Comparison of ENCODE assay signal across 1 cellular context in genomic region chr12:104137175-104137901, GRCh38.
A peak's percentile ranks its signal among the peaks of the same experiment; 100 is the strongest.
TF ChIP-seq lines count a peak whose summit lies in the region.

No MANE protein-coding gene starts in this region.

TF ChIP-seq in HEK293, 187 proteins besides CTCF, POLR2A, EP300 and RAD21 (continued from another document):
- TF ChIP-seq, protein P1, sequence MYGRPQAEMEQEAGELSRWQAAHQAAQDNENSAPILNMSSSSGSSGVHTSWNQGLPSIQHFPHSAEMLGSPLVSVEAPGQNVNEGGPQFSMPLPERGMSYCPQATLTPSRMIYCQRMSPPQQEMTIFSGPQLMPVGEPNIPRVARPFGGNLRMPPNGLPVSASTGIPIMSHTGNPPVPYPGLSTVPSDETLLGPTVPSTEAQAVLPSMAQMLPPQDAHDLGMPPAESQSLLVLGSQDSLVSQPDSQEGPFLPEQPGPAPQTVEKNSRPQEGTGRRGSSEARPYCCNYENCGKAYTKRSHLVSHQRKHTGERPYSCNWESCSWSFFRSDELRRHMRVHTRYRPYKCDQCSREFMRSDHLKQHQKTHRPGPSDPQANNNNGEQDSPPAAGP (tag by site-specific recombination; IDR thresholded peaks at IDR 0.05) = no peak
- TF ChIP-seq, protein P2, sequence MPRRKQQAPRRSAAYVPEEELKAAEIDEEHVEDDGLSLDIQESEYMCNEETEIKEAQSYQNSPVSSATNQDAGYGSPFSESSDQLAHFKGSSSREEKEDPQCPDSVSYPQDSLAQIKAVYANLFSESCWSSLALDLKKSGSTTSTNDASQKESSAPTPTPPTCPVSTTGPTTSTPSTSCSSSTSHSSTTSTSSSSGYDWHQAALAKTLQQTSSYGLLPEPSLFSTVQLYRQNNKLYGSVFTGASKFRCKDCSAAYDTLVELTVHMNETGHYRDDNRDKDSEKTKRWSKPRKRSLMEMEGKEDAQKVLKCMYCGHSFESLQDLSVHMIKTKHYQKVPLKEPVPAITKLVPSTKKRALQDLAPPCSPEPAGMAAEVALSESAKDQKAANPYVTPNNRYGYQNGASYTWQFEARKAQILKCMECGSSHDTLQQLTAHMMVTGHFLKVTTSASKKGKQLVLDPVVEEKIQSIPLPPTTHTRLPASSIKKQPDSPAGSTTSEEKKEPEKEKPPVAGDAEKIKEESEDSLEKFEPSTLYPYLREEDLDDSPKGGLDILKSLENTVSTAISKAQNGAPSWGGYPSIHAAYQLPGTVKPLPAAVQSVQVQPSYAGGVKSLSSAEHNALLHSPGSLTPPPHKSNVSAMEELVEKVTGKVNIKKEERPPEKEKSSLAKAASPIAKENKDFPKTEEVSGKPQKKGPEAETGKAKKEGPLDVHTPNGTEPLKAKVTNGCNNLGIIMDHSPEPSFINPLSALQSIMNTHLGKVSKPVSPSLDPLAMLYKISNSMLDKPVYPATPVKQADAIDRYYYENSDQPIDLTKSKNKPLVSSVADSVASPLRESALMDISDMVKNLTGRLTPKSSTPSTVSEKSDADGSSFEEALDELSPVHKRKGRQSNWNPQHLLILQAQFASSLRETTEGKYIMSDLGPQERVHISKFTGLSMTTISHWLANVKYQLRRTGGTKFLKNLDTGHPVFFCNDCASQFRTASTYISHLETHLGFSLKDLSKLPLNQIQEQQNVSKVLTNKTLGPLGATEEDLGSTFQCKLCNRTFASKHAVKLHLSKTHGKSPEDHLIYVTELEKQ (tag by site-specific recombination; IDR thresholded peaks at IDR 0.05; ENCODE audit: borderline replicate concordance) = no peak
- TF ChIP-seq ZNF76 (tag by site-specific recombination; IDR thresholded peaks at IDR 0.05; ENCODE audit: borderline replicate concordance, low read depth) (no peak), ZNF501 (tag by site-specific recombination; IDR thresholded peaks at IDR 0.05) (no peak), ZNF48 (tag by site-specific recombination; IDR thresholded peaks at IDR 0.05) (no peak), ZNF791 (tag by site-specific recombination; IDR thresholded peaks at IDR 0.05) (no peak), GLIS2 (tag by site-specific recombination; IDR thresholded peaks at IDR 0.05) (peak; percentile 85), ZNF629 (tag by site-specific recombination; IDR thresholded peaks at IDR 0.05) (no peak), ZNF768 (tag by site-specific recombination; IDR thresholded peaks at IDR 0.05) (no peak), ZXDB (tag by site-specific recombination; IDR thresholded peaks at IDR 0.05) (no peak), ZNF670 (tag by site-specific recombination; IDR thresholded peaks at IDR 0.05; ENCODE audit: low read depth) (no peak), PRDM10 (tag by site-specific recombination; IDR thresholded peaks at IDR 0.05) (peak; percentile 71), KLF8 (tag by site-specific recombination; IDR thresholded peaks at IDR 0.05) (no peak), HOXD13 (CRISPR knock-in tag; IDR thresholded peaks at IDR 0.05; ENCODE audit: borderline replicate concordance) (no peak), EGR2 (tag by site-specific recombination; IDR thresholded peaks at IDR 0.05; ENCODE audit: low read depth) (peak; percentile 75), ZBTB20 (tag by site-specific recombination; IDR thresholded peaks at IDR 0.05) (peak; percentile 81), ZNF335 (tag by site-specific recombination; conservative IDR thresholded peaks at IDR 0.05) (peak; percentile 71), ZNF510 (tag by site-specific recombination; IDR thresholded peaks at IDR 0.05; ENCODE audit: insufficient replicate concordance) (no peak), ZNF785 (tag by site-specific recombination; IDR thresholded peaks at IDR 0.05) (no peak)
- TF ChIP-seq, protein P3, sequence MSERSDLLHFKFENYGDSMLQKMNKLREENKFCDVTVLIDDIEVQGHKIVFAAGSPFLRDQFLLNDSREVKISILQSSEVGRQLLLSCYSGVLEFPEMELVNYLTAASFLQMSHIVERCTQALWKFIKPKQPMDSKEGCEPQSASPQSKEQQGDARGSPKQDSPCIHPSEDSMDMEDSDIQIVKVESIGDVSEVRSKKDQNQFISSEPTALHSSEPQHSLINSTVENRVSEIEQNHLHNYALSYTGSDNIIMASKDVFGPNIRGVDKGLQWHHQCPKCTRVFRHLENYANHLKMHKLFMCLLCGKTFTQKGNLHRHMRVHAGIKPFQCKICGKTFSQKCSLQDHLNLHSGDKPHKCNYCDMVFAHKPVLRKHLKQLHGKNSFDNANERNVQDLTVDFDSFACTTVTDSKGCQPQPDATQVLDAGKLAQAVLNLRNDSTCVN (tag by site-specific recombination; optimal IDR thresholded peaks at IDR 0.05) = peak; percentile 35
